In genomic region chr15:64072812-64073211, GRCh38 we compare ENCODE assay signal across 24 cellular contexts. TPM values are rescaled to one million over a fixed set of nuclear protein-coding genes. Genes with fewer than 3 reads are reported as not detected.
A peak's percentile ranks its signal among the peaks of the same experiment; 100 is the strongest.
DNase-seq lines count a peak whose midpoint lies in the region; ATAC-seq, FAIRE-seq and TF ChIP-seq lines count a peak whose summit lies in the region.
"Had no signal": no experiment of that assay in that cellular context is flagged by ENCODE, and none has a peak within 500 bp of the region (broad histone marks: within the 10 kb centered on the region; RNA-seq: fewer than 3 reads in every experiment).

No MANE protein-coding gene starts in this region.

- H2AFZ ChIP-seq in K562 (ENCODE audit: low read depth, low read length) (no peak overlapping the region), mesenchymal stem cell (ENCODE audit: low read depth, low read length) (no peak overlapping the region)

- peaks cover 4 to 16% (median 8%) of the 10 kb centered on the region in 4 donors for H3K4me1 Mint-ChIP-seq in naive thymus-derived CD8-positive, alpha-beta T cell

- H3K14ac ChIP-seq in mesenchymal stem cell (ENCODE audit: low read length in 2 of 2) = no peak overlapping the region

- H3K9me3 Mint-ChIP-seq in naive thymus-derived CD8-positive, alpha-beta T cell = no peaks in the 10 kb centered on the region
- H3K9me3 Mint-ChIP-seq: activated T-helper 2 cell treated with anti-CD3 and anti-CD28 coated beads, Interferon-gamma antibody, Interleukin-2, Interleukin-4, amounts not matched to agents 10 μg/mL and 5 μg/mL and 100 μg/mL, durations not matched to agents 14 hours and 24 hours and 36 hours; CD4-positive, alpha-beta memory T cell; neural crest cell had no signal

- FAIRE-seq in K562 (lab: Jason Lieb, UNC) = no peak
- FAIRE-seq: GM18507 had no signal

- BruUV-seq in K562 (replicated peaks; lab: Mats Ljungman, UMichigan) = no TSS peak

- TF ChIP-seq POLR2A in K562 (conservative IDR thresholded peaks at IDR 0.05) = no peak
- TF ChIP-seq POLR2A in vagina (IDR thresholded peaks at IDR 0.05) = no peak

- TF ChIP-seq CTCF in left ventricle myocardium inferior (IDR thresholded peaks at IDR 0.05; ENCODE audit: borderline replicate concordance) (no peak), heart right ventricle (IDR thresholded peaks at IDR 0.05) (no peak), K562 (IDR thresholded peaks at IDR 0.05 in 2 of 3, conservative IDR thresholded peaks at IDR 0.05 in 1 of 3; ENCODE audit: insufficient read depth in 2 of 3, low read depth in 1 of 3, low read length in 3 of 3) (no peak), vagina (IDR thresholded peaks at IDR 0.05) (no peak)

- H3K27me3 Mint-ChIP-seq in naive thymus-derived CD8-positive, alpha-beta T cell = no peaks in the 10 kb centered on the region
- H3K27me3 Mint-ChIP-seq: CD4-positive, alpha-beta memory T cell; T-helper 17 cell had no signal

- H3K4ac ChIP-seq in mesenchymal stem cell (ENCODE audit: low read depth in 1 of 2, low read length in 2 of 2) = no peak overlapping the region

- in situ Hi-C loops in K562 (cut with MboI) = loop anchor here (25.0 kb wide), 2 partner anchors 611 to 786 kb away; partner anchors contain the start of gene APH1B

- H3K9ac ChIP-seq in K562 (ENCODE audit: insufficient read depth in 1 of 2, low read depth in 2 of 2, low read length in 2 of 2) = no peak overlapping the region
- H3K9ac ChIP-seq in mesenchymal stem cell (ENCODE audit: low read length) = peak overlapping the region; percentile 78

- no peaks in the 10 kb centered on the region for H3K9me3 ChIP-seq in left ventricle myocardium inferior (replicated peaks)
- H3K9me3 ChIP-seq in heart right ventricle = no peaks in the 10 kb centered on the region
- H3K9me3 ChIP-seq in K562 (replicated peaks; ENCODE audit: control insufficient read depth, insufficient read depth, low read depth, low read length) = no peaks in the 10 kb centered on the region
- no peaks in the 10 kb centered on the region for H3K9me3 ChIP-seq in mesenchymal stem cell (ENCODE audit: control insufficient read depth, low read length)
- no peaks in the 10 kb centered on the region for H3K9me3 ChIP-seq in vagina
- H3K9me3 ChIP-seq: SJCRH30, upper lobe of right lung had no signal

- no peak overlapping the region for H2BK15ac ChIP-seq in mesenchymal stem cell (ENCODE audit: low read depth, poor library complexity, severe bottlenecking)

- H3K23ac ChIP-seq in mesenchymal stem cell (ENCODE audit: low read length in 2 of 2) = no peak overlapping the region

- peaks cover 5% of the 10 kb centered on the region; the same call in 1 of the 2 replicates for H4K20me1 ChIP-seq in K562 (replicated peaks; ENCODE audit: control insufficient read depth, insufficient read depth, low read length)

- H3K36me3 ChIP-seq in left ventricle myocardium inferior = peaks cover 39% of the 10 kb centered on the region
- H3K36me3 ChIP-seq in heart right ventricle = peaks cover 0 to 49% (median 25%) of the 10 kb centered on the region in 9 donors
- H3K36me3 ChIP-seq in K562 (ENCODE audit: control insufficient read depth, insufficient read depth, low read length) = peaks cover 65% of the 10 kb centered on the region
- peaks cover 6 to 41% of the 10 kb centered on the region in 2 experiments for H3K36me3 ChIP-seq in mesenchymal stem cell (ENCODE audit: control insufficient read depth in 1 of 2, insufficient read depth in 2 of 2, low read depth in 1 of 2, low read length in 2 of 2)
- H3K36me3 ChIP-seq in vagina = no peaks in the 10 kb centered on the region

- H4K8ac ChIP-seq in mesenchymal stem cell (ENCODE audit: low read length) = no peak overlapping the region

- 81 to 98% methylated on average over 2 of the region's 2 CpGs for WGBS in heart right ventricle, 2 donors
- 94% methylated on average over 2 of the region's 2 CpGs for whole genome bisulfite sequencing in K562 (ENCODE audit: insufficient coverage, low coverage, missing lambda C conversion rate)
- 96% methylated on average over 2 of the region's 2 CpGs for WGBS in mesenchymal stem cell

- H3K36me3 Mint-ChIP-seq in naive thymus-derived CD8-positive, alpha-beta T cell = peaks cover 0 to 35% (median 5%) of the 10 kb centered on the region in 3 donors

- no peak overlapping the region for H2AK5ac ChIP-seq in mesenchymal stem cell (ENCODE audit: low read length, severe bottlenecking)

- TF ChIP-seq RAD21 in K562 (CRISPR knock-in tag; conservative IDR thresholded peaks at IDR 0.05 in 1 of 2, IDR thresholded peaks at IDR 0.05 in 1 of 2) = no peak

- no peak overlapping the region for H3K4me3 Mint-ChIP-seq in naive thymus-derived CD8-positive, alpha-beta T cell
- H3K4me3 Mint-ChIP-seq: CD4-positive, alpha-beta memory T cell; neural crest cell; T-helper 17 cell had no signal

- POLR2A ChIA-PET in K562 (lab: Yijun Ruan, JAX) = interaction anchor here (2.3 kb wide), 1 partner anchor 20 kb away, joined by 11 read pairs; the partner anchor contains the start of gene CIAO2A
- POLR2A ChIA-PET in naive thymus-derived CD8-positive, alpha-beta T cell (lab: Charles Lee) = no interaction called here

- H3K79me2 ChIP-seq in K562 (ENCODE audit: control insufficient read depth, insufficient read depth, low read length) = peaks cover 14% of the 10 kb centered on the region

- no peak for TF ChIP-seq EP300 in K562 (IDR thresholded peaks at IDR 0.05; ENCODE audit: low read length)

- H3K4me1 ChIP-seq in left ventricle myocardium inferior (peaks cover 32% of the 10 kb centered on the region), heart right ventricle (peaks cover 0 to 57% (median 20%) of the 10 kb centered on the region in 9 donors), K562 (replicated peaks in 1 of 2; ENCODE audit: control insufficient read depth in 2 of 2, insufficient read depth in 2 of 2, low read length in 2 of 2) (peaks cover 3 to 29% of the 10 kb centered on the region in 2 experiments; a peak in 4 of 5 replicates), mesenchymal stem cell (ENCODE audit: control insufficient read depth, insufficient read depth, low read depth, low read length) (peaks cover 5% of the 10 kb centered on the region), vagina (peaks cover 49% of the 10 kb centered on the region)

- ATAC-seq in heart right ventricle (no peak), K562 (no peak)
- no peak for ATAC-seq in naive thymus-derived CD8-positive, alpha-beta T cell
- ATAC-seq: stimulated activated naive CD8-positive, alpha-beta T cell treated with anti-CD3 and anti-CD28 coated beads, Interleukin-15, Interleukin-2, amounts not matched to agents 100 U/mL and 50 U/mL, for 24 hours; T-helper 17 cell; upper lobe of right lung had no signal

- H3K79me1 ChIP-seq in mesenchymal stem cell (replicated peaks; ENCODE audit: low read length, poor library complexity, severe bottlenecking) = peaks cover 9% of the 10 kb centered on the region

- H2BK120ac ChIP-seq in mesenchymal stem cell (ENCODE audit: low read depth, low read length) = no peak overlapping the region

- H3K4me2 ChIP-seq in K562 (ENCODE audit: insufficient read depth, low read length) = no peak overlapping the region
- H3K4me2 ChIP-seq in mesenchymal stem cell (ENCODE audit: low read length, poor library complexity, severe bottlenecking) = no peak overlapping the region

- H3K18ac ChIP-seq in mesenchymal stem cell (ENCODE audit: low read depth in 1 of 2, low read length in 2 of 2) = no peak overlapping the region

- H3K27me3 ChIP-seq in left ventricle myocardium inferior (ENCODE audit: low read depth) = no peaks in the 10 kb centered on the region
- no peaks in the 10 kb centered on the region for H3K27me3 ChIP-seq in heart right ventricle
- H3K27me3 ChIP-seq in K562 (ENCODE audit: control insufficient read depth in 2 of 2, insufficient read depth in 2 of 2, low read length in 2 of 2) = no peaks in the 10 kb centered on the region
- no peaks in the 10 kb centered on the region for H3K27me3 ChIP-seq in mesenchymal stem cell (ENCODE audit: control insufficient read depth in 1 of 2, insufficient read depth in 1 of 2, low read length in 2 of 2)
- no peaks in the 10 kb centered on the region for H3K27me3 ChIP-seq in vagina
- H3K27me3 ChIP-seq: SJCRH30, upper lobe of right lung had no signal

- H2BK5ac ChIP-seq in mesenchymal stem cell (ENCODE audit: low read depth, low read length, poor library complexity, severe bottlenecking) = no peak overlapping the region

- CTCF ChIA-PET in K562 (lab: Yijun Ruan, JAX; ENCODE audit: low intra/inter-chr PET ratio) = no interaction called here

- H3K4me3 ChIP-seq in left ventricle myocardium inferior (no peak overlapping the region), heart right ventricle (no peak overlapping the region), K562 (no peak overlapping the region), mesenchymal stem cell (ENCODE audit: insufficient read depth in 1 of 2, low read depth in 1 of 2, low read length in 2 of 2) (no peak overlapping the region), vagina (no peak overlapping the region)
- H3K4me3 ChIP-seq: SJCRH30, upper lobe of right lung had no signal

- no peak overlapping the region for H2BK12ac ChIP-seq in mesenchymal stem cell (ENCODE audit: low read length in 2 of 2)

- H4K91ac ChIP-seq in mesenchymal stem cell (ENCODE audit: low read length) = no peak overlapping the region

- H3K27ac Mint-ChIP-seq in naive thymus-derived CD8-positive, alpha-beta T cell = peak overlapping the region in 2 of 10 donors; percentile 6 to 79
- H3K27ac Mint-ChIP-seq: activated T-helper 2 cell treated with anti-CD3 and anti-CD28 coated beads, Interferon-gamma antibody, Interleukin-2, Interleukin-4, amounts not matched to agents 10 μg/mL and 5 μg/mL and 100 μg/mL, durations not matched to agents 14 hours and 24 hours and 36 hours; T-helper 17 cell had no signal

- intact Hi-C loops in left ventricle myocardium inferior (cut with micrococcal nuclease) = no loop called here
- intact Hi-C loops in heart right ventricle (cut with DNase I) = loop anchor here in 2 of 10 donors (5.0 kb wide), 1 partner anchor 461 kb away; no protein-coding TSS in a partner anchor
- intact Hi-C loops in K562 (cut with micrococcal nuclease) = no loop called here
- intact Hi-C loops in vagina (cut with DNase I) = no loop called here

- H3K9me1 ChIP-seq in K562 (ENCODE audit: control insufficient read depth, insufficient read depth, low read length) = no peaks in the 10 kb centered on the region

- DNase-seq in left ventricle myocardium inferior = no peak
- DNase-seq in heart right ventricle = no peak
- peak in 1 of 4 experiments; percentile 3 for DNase-seq in K562 (ENCODE audit: extremely low read depth in 1 of 4, low spot score in 3 of 4)
- DNase-seq in mesenchymal stem cell = no peak
- no peak for DNase-seq in vagina (ENCODE audit: extremely low spot score in 2 of 2)
- no peak for DNase-seq in AG08395 (ENCODE audit: low spot score)
- no peak for DNase-seq in NCI-H2107 treated with DMSO at 0.1 percent for 48 hours (lab: John Stamatoyannopoulos, UW; ENCODE audit: unreplicated experiment)
- no peak for DNase-seq in naive thymus-derived CD8-positive, alpha-beta T cell
- DNase-seq: activated CD4-positive, CD25-positive, alpha-beta regulatory T cell; CD4-positive, alpha-beta memory T cell; central memory CD4-positive, alpha-beta T cell; DND-41; effector CD8-positive, alpha-beta T cell; islet precursor cell; mesendoderm; NCI-H1930; NCI-H510A treated with DMSO at 0.1 percent for 48 hours; SJCRH30; stimulated activated naive CD8-positive, alpha-beta T cell treated with anti-CD3 and anti-CD28 coated beads, Interleukin-15, Interleukin-2, amounts not matched to agents 100 U/mL and 50 U/mL, for 24 hours; T-helper 17 cell; upper lobe of right lung had no signal

- H3K27ac ChIP-seq in left ventricle myocardium inferior (replicated peaks) (peak overlapping the region; percentile 39), heart right ventricle (peak overlapping the region in 1 of 10 donors; percentile 11), K562 (ENCODE audit: extremely low read depth, low read depth, low read length) (peak overlapping the region; percentile 2; the same call in 1 of the 3 replicates), mesenchymal stem cell (ENCODE audit: low read length, poor library complexity, severe bottlenecking) (no peak overlapping the region), vagina (peak overlapping the region; percentile 31)
- H3K27ac ChIP-seq: SJCRH30 had no signal

RNA-seq across cellular contexts. Expression of gene CIAO2A, which starts 20.8 kb away (rescaled TPM):
- total RNA-seq in left ventricle myocardium inferior (71.0 TPM), heart right ventricle (10 to 100 TPM; 36.4 to 65.6 (median 52.3) TPM), K562 (2014; rRNA removed) (275 and 313 TPM in 2 replicates), K562 (2014; rRNA removed; fragmentation: Illumina TruSeq; extraction: Trizol) (251 and 275 TPM in 2 replicates), K562 (2015; rRNA removed; fragmentation: Illumina TruSeq; extraction: Trizol) (287 and 321 TPM in 2 replicates), K562 (2021) (161 and 181 TPM in 2 replicates), vagina (36.1 TPM)
- polyA plus RNA-seq in heart right ventricle (100 to 1,000 TPM in 1 of 2 donors, 10 to 100 TPM in 1; 62.2 to 118 TPM), K562 (2011; rRNA removed) (189 and 280 TPM in 2 replicates), K562 (2014; fragmentation: Illumina TruSeq; extraction: Trizol) (223 and 243 TPM in 2 replicates), K562 (2014; fragmentation: Nextera tagmentation; extraction: Ambion mirVana) (100 to 1,000 TPM; 354 to 408 TPM), K562 (2014; rRNA removed) (381 and 429 TPM in 2 replicates)
- 15.6 and 44.0 TPM in 2 replicates for total RNA-seq in K562 (2011; cell fraction: chromatin; rRNA removed; ENCODE audit: low replicate concordance)
- total RNA-seq in K562 (2011; cell fraction: nucleolus; rRNA removed) = 20.5 and 22.0 TPM in 2 replicates
- 45.9 and 58.2 TPM in 2 replicates for total RNA-seq in K562 (2011; cell fraction: nucleoplasm; rRNA removed)
- 54.1 and 108 TPM in 2 replicates for polyA plus RNA-seq in K562 (2011; cell fraction: cytosol; rRNA removed)
- 34.6 and 53.7 TPM in 2 replicates for polyA plus RNA-seq in K562 (2011; cell fraction: nucleus; rRNA removed)
- polyA plus RNA-seq in K562 (2012) = 167 and 221 TPM in 2 replicates
- polyA minus RNA-seq in K562 (2011; rRNA and poly(A)+ RNA removed) = 45.9 and 50.0 TPM in 2 replicates
- polyA minus RNA-seq in K562 (2011; cell fraction: cytosol; rRNA and poly(A)+ RNA removed) = 23.8 and 27.5 TPM in 2 replicates
- 14.0 and 25.8 TPM in 2 replicates for polyA minus RNA-seq in K562 (2011; cell fraction: nucleus; rRNA and poly(A)+ RNA removed)
- polyA plus RNA-seq in mesenchymal stem cell (2013, experiment 1 of 2) = 65.4 TPM
- polyA plus RNA-seq in mesenchymal stem cell (2013, experiment 2 of 2) = 92.1 TPM
- 10 to 100 TPM; 27.5 to 31.8 TPM for total RNA-seq in naive thymus-derived CD8-positive, alpha-beta T cell
- 10 to 100 TPM; 54.8 to 84.8 (median 64.9) TPM for polyA plus RNA-seq in naive thymus-derived CD8-positive, alpha-beta T cell

RNA-seq across cellular contexts. Expression of gene SNX1, which starts 23.0 kb away (rescaled TPM):
- 72.1 TPM for total RNA-seq in left ventricle myocardium inferior
- total RNA-seq in heart right ventricle = 100 to 1,000 TPM in 3 of 10 donors, 10 to 100 TPM in 7; 80.8 to 110 (median 96.0) TPM
- 10 to 100 TPM; 44.9 to 47.9 TPM for polyA plus RNA-seq in heart right ventricle
- total RNA-seq in K562 (2011; cell fraction: chromatin; rRNA removed; ENCODE audit: low replicate concordance) = 111 and 159 TPM in 2 replicates
- total RNA-seq in K562 (2011; cell fraction: nucleolus; rRNA removed) = 71.4 and 72.4 TPM in 2 replicates
- 79.0 and 93.2 TPM in 2 replicates for total RNA-seq in K562 (2011; cell fraction: nucleoplasm; rRNA removed)
- total RNA-seq in K562 (2014; rRNA removed) = 29.0 and 41.7 TPM in 2 replicates
- 51.0 and 56.4 TPM in 2 replicates for total RNA-seq in K562 (2014; rRNA removed; fragmentation: Illumina TruSeq; extraction: Trizol)
- 57.5 and 59.9 TPM in 2 replicates for total RNA-seq in K562 (2015; rRNA removed; fragmentation: Illumina TruSeq; extraction: Trizol)
- total RNA-seq in K562 (2021) = 94.0 and 105 TPM in 2 replicates
- 68.8 and 76.2 TPM in 2 replicates for polyA plus RNA-seq in K562 (2011; rRNA removed)
- polyA plus RNA-seq in K562 (2011; cell fraction: cytosol; rRNA removed) = 46.1 and 50.8 TPM in 2 replicates
- polyA plus RNA-seq in K562 (2011; cell fraction: nucleus; rRNA removed) = 87.7 and 120 TPM in 2 replicates
- 55.3 and 59.0 TPM in 2 replicates for polyA plus RNA-seq in K562 (2012)
- polyA plus RNA-seq in K562 (2014; fragmentation: Illumina TruSeq; extraction: Trizol) = 81.8 and 87.8 TPM in 2 replicates
- polyA plus RNA-seq in K562 (2014; fragmentation: Nextera tagmentation; extraction: Ambion mirVana) = 10 to 100 TPM; 11.0 to 18.6 TPM
- 84.5 and 91.6 TPM in 2 replicates for polyA plus RNA-seq in K562 (2014; rRNA removed)
- 54.5 and 59.3 TPM in 2 replicates for polyA minus RNA-seq in K562 (2011; rRNA and poly(A)+ RNA removed)
- 26.2 and 36.9 TPM in 2 replicates for polyA minus RNA-seq in K562 (2011; cell fraction: cytosol; rRNA and poly(A)+ RNA removed)
- 29.8 and 37.3 TPM in 2 replicates for polyA minus RNA-seq in K562 (2011; cell fraction: nucleus; rRNA and poly(A)+ RNA removed)
- 65.3 TPM for polyA plus RNA-seq in mesenchymal stem cell (2013, experiment 1 of 2)
- 56.2 TPM for polyA plus RNA-seq in mesenchymal stem cell (2013, experiment 2 of 2)
- 92.8 TPM for total RNA-seq in vagina
- total RNA-seq in naive thymus-derived CD8-positive, alpha-beta T cell = 100 to 1,000 TPM; 133 to 143 TPM
- polyA plus RNA-seq in naive thymus-derived CD8-positive, alpha-beta T cell = 10 to 100 TPM; 42.7 to 72.6 (median 54.8) TPM

RNA-seq across cellular contexts. Expression of gene DAPK2, which starts 26.5 kb away (rescaled TPM):
- 39.0 TPM for total RNA-seq in left ventricle myocardium inferior
- total RNA-seq in heart right ventricle = 10 to 100 TPM; 20.8 to 62.6 (median 38.5) TPM
- polyA plus RNA-seq in heart right ventricle = 10 to 100 TPM; 33.0 to 44.6 TPM
- total RNA-seq in K562 (2011; cell fraction: chromatin; rRNA removed; ENCODE audit: low replicate concordance) = 6.8 and 11.4 TPM in 2 replicates
- 5.1 and 6.5 TPM in 2 replicates for total RNA-seq in K562 (2011; cell fraction: nucleolus; rRNA removed)
- 7.7 and 10.2 TPM in 2 replicates for total RNA-seq in K562 (2011; cell fraction: nucleoplasm; rRNA removed)
- total RNA-seq in K562 (2014; rRNA removed) = 2.2 and 3.3 TPM in 2 replicates
- total RNA-seq in K562 (2014; rRNA removed; fragmentation: Illumina TruSeq; extraction: Trizol) = 1.6 and 1.7 TPM in 2 replicates
- 1.3 and 2.2 TPM in 2 replicates for total RNA-seq in K562 (2015; rRNA removed; fragmentation: Illumina TruSeq; extraction: Trizol)
- 3.3 and 3.9 TPM in 2 replicates for total RNA-seq in K562 (2021)
- 2.9 and 5.2 TPM in 2 replicates for polyA plus RNA-seq in K562 (2011; rRNA removed)
- 2.5 and 5.4 TPM in 2 replicates for polyA plus RNA-seq in K562 (2011; cell fraction: cytosol; rRNA removed)
- 7.6 and 18.2 TPM in 2 replicates for polyA plus RNA-seq in K562 (2011; cell fraction: nucleus; rRNA removed)
- polyA plus RNA-seq in K562 (2012) = 1.7 and 4.1 TPM in 2 replicates
- polyA plus RNA-seq in K562 (2014; fragmentation: Illumina TruSeq; extraction: Trizol) = 1.4 and 1.9 TPM in 2 replicates
- polyA plus RNA-seq in K562 (2014; fragmentation: Nextera tagmentation; extraction: Ambion mirVana) = under 1 TPM; 0.14 to 0.20 TPM
- polyA plus RNA-seq in K562 (2014; rRNA removed) = 3.5 and 3.6 TPM in 2 replicates
- 2.5 and 3.3 TPM in 2 replicates for polyA minus RNA-seq in K562 (2011; rRNA and poly(A)+ RNA removed)
- 2.2 and 2.9 TPM in 2 replicates for polyA minus RNA-seq in K562 (2011; cell fraction: cytosol; rRNA and poly(A)+ RNA removed)
- polyA minus RNA-seq in K562 (2011; cell fraction: nucleus; rRNA and poly(A)+ RNA removed) = 3.6 and 5.4 TPM in 2 replicates
- 0.10 TPM for polyA plus RNA-seq in mesenchymal stem cell (2013, experiment 1 of 2)
- polyA plus RNA-seq in mesenchymal stem cell (2013, experiment 2 of 2) = 0.12 TPM
- total RNA-seq in vagina = 50.3 TPM
- 1 to 10 TPM; 1.3 to 1.6 TPM for total RNA-seq in naive thymus-derived CD8-positive, alpha-beta T cell
- polyA plus RNA-seq in naive thymus-derived CD8-positive, alpha-beta T cell = 1 to 10 TPM in 2 of 3 donors, under 1 TPM in 1; 0.41 to 4.0 (median 1.1) TPM
